ENCODE assay signal across 2 cellular contexts in the genomic region with DNA sequence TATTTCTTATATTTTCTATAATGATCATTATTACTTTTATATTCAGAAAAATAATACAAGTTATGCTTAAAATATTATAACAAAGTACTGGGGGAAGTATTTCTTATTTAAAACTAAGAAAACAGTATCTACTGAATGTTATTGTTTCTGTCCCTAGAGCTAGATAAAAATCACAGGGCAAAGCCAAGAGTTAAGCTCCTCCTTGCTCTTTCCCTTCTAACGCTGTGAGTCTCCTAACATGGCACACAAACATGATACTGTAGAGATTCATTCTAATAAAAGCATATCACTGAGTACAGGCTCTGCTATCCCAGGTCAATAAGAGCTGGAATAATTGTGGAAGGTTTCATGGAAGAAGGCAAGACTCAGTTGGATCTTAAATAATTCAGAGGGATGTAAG.
TF ChIP-seq lines count a peak whose summit lies in the region.

No MANE protein-coding gene starts in this region.

TF ChIP-seq in HCT116, 20 proteins besides CTCF, POLR2A, EP300 and RAD21:
- no peak for TF ChIP-seq YY1 (IDR thresholded peaks at IDR 0.05; ENCODE audit: extremely low read depth, insufficient replicate concordance, low read depth, low read length)
- TF ChIP-seq CBX3 (IDR thresholded peaks at IDR 0.05; ENCODE audit: low read depth): no peak
- no peak for TF ChIP-seq POLR2AphosphoS5 (IDR thresholded peaks at IDR 0.05; ENCODE audit: low read depth, low read length)
- no peak for TF ChIP-seq CEBPB (IDR thresholded peaks at IDR 0.05; ENCODE audit: low read depth)
- no peak for TF ChIP-seq ELF1 (IDR thresholded peaks at IDR 0.05; ENCODE audit: borderline replicate concordance, low read depth)
- TF ChIP-seq, protein P1, sequence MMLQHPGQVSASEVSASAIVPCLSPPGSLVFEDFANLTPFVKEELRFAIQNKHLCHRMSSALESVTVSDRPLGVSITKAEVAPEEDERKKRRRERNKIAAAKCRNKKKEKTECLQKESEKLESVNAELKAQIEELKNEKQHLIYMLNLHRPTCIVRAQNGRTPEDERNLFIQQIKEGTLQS (IDR thresholded peaks at IDR 0.05): no peak
- TF ChIP-seq SP1 (IDR thresholded peaks at IDR 0.05; ENCODE audit: low read depth): no peak
- no peak for TF ChIP-seq JUND (IDR thresholded peaks at IDR 0.05)
- no peak for TF ChIP-seq FOSL1 (IDR thresholded peaks at IDR 0.05; ENCODE audit: low read depth)
- no peak for TF ChIP-seq SRF (IDR thresholded peaks at IDR 0.05; ENCODE audit: low read depth)
- no peak for TF ChIP-seq ZFX (IDR thresholded peaks at IDR 0.05)
- TF ChIP-seq ZBTB33 (IDR thresholded peaks at IDR 0.05; ENCODE audit: extremely low read depth, insufficient replicate concordance, low read length): no peak
- no peak for TF ChIP-seq EZH2 (IDR thresholded peaks at IDR 0.05)
- TF ChIP-seq, protein P2, sequence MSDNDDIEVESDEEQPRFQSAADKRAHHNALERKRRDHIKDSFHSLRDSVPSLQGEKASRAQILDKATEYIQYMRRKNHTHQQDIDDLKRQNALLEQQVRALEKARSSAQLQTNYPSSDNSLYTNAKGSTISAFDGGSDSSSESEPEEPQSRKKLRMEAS (IDR thresholded peaks at IDR 0.05): no peak

TF ChIP-seq in HepG2, 621 proteins besides CTCF, POLR2A, EP300 and RAD21:
- TF ChIP-seq SSRP1 (CRISPR knock-in tag; IDR thresholded peaks at IDR 0.05) (no peak), ZNF180 (CRISPR knock-in tag; IDR thresholded peaks at IDR 0.05; ENCODE audit: borderline replicate concordance, low read depth) (no peak), ZNF335 (CRISPR knock-in tag; IDR thresholded peaks at IDR 0.05) (no peak), PHF20 (CRISPR knock-in tag; IDR thresholded peaks at IDR 0.05) (no peak), ZBTB7B (CRISPR knock-in tag; IDR thresholded peaks at IDR 0.05) (no peak), SETDB1 (CRISPR knock-in tag; IDR thresholded peaks at IDR 0.05; ENCODE audit: borderline replicate concordance) (no peak), GATAD2A (CRISPR knock-in tag; IDR thresholded peaks at IDR 0.05) (no peak), CREBL2 (CRISPR knock-in tag; IDR thresholded peaks at IDR 0.05; ENCODE audit: borderline replicate concordance) (no peak), SNRNP70 (IDR thresholded peaks at IDR 0.05; ENCODE audit: low read depth, low read length) (no peak), STAT5B (CRISPR knock-in tag; IDR thresholded peaks at IDR 0.05) (no peak), NKX3-1 (CRISPR knock-in tag; IDR thresholded peaks at IDR 0.05) (no peak), NAIF1 (CRISPR knock-in tag; IDR thresholded peaks at IDR 0.05; ENCODE audit: borderline replicate concordance) (no peak), ZNF496 (CRISPR knock-in tag; IDR thresholded peaks at IDR 0.05; ENCODE audit: insufficient replicate concordance) (no peak), GTF2F1 (IDR thresholded peaks at IDR 0.05; ENCODE audit: low read length) (no peak), ZNF749 (CRISPR knock-in tag; IDR thresholded peaks at IDR 0.05; ENCODE audit: borderline replicate concordance) (no peak), ZNF652 (CRISPR knock-in tag; IDR thresholded peaks at IDR 0.05; ENCODE audit: borderline replicate concordance, low read depth) (no peak), ZNF549 (CRISPR knock-in tag; IDR thresholded peaks at IDR 0.05) (no peak)
